ENCODE assay signal across 1 cellular context in the genomic region with DNA sequence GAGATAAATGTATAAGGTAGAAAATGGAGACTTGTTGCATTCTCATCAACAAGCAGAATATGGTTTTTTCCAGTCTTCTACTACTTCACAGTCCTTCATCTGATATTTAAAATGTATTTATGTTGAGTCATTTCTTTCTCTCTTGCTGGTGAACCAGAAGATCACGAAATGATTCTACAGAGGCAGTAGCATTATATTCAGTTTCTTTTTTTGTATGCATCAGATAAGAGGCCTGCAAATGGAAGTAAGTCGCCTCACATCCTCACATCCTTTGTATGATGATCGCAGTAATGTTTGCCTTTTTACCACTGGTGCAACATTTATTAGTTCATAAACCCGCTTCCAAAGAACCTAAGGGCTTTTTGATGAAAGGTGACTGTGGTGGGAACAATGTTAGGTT.
TF ChIP-seq lines count a peak whose summit lies in the region.

No MANE protein-coding gene starts in this region.

TF ChIP-seq in GM12878, 131 proteins besides CTCF, POLR2A, EP300 and RAD21 (continued from another document):
- TF ChIP-seq, protein P1, sequence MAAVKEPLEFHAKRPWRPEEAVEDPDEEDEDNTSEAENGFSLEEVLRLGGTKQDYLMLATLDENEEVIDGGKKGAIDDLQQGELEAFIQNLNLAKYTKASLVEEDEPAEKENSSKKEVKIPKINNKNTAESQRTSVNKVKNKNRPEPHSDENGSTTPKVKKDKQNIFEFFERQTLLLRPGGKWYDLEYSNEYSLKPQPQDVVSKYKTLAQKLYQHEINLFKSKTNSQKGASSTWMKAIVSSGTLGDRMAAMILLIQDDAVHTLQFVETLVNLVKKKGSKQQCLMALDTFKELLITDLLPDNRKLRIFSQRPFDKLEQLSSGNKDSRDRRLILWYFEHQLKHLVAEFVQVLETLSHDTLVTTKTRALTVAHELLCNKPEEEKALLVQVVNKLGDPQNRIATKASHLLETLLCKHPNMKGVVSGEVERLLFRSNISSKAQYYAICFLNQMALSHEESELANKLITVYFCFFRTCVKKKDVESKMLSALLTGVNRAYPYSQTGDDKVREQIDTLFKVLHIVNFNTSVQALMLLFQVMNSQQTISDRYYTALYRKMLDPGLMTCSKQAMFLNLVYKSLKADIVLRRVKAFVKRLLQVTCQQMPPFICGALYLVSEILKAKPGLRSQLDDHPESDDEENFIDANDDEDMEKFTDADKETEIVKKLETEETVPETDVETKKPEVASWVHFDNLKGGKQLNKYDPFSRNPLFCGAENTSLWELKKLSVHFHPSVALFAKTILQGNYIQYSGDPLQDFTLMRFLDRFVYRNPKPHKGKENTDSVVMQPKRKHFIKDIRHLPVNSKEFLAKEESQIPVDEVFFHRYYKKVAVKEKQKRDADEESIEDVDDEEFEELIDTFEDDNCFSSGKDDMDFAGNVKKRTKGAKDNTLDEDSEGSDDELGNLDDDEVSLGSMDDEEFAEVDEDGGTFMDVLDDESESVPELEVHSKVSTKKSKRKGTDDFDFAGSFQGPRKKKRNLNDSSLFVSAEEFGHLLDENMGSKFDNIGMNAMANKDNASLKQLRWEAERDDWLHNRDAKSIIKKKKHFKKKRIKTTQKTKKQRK (IDR thresholded peaks at IDR 0.05; ENCODE audit: low read depth, low read length): no peak
- TF ChIP-seq BCL11A (IDR thresholded peaks at IDR 0.05; ENCODE audit: low read depth, low read length): peak; percentile 77; the same call in 1 of the 2 replicates
- TF ChIP-seq SP1 (IDR thresholded peaks at IDR 0.05; ENCODE audit: low read depth, low read length): no peak
- TF ChIP-seq, protein P2, sequence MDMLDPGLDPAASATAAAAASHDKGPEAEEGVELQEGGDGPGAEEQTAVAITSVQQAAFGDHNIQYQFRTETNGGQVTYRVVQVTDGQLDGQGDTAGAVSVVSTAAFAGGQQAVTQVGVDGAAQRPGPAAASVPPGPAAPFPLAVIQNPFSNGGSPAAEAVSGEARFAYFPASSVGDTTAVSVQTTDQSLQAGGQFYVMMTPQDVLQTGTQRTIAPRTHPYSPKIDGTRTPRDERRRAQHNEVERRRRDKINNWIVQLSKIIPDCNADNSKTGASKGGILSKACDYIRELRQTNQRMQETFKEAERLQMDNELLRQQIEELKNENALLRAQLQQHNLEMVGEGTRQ (IDR thresholded peaks at IDR 0.05; ENCODE audit: borderline replicate concordance, low read depth, low read length): no peak
- TF ChIP-seq MEF2A (IDR thresholded peaks at IDR 0.05; ENCODE audit: insufficient read depth, low read depth, low read length): peak; percentile 87
- TF ChIP-seq IRF4 (IDR thresholded peaks at IDR 0.05; ENCODE audit: low read depth, low read length): peak; percentile 91
- TF ChIP-seq JUND (IDR thresholded peaks at IDR 0.05; ENCODE audit: low read depth, low read length): peak; percentile 59; the same call in 1 of the 2 replicates
- 0 out of 2 replicates have a peak, but pooled peaks have one; percentile 12 for TF ChIP-seq IKZF1 (conservative IDR thresholded peaks at IDR 0.05)
- TF ChIP-seq, protein P3, sequence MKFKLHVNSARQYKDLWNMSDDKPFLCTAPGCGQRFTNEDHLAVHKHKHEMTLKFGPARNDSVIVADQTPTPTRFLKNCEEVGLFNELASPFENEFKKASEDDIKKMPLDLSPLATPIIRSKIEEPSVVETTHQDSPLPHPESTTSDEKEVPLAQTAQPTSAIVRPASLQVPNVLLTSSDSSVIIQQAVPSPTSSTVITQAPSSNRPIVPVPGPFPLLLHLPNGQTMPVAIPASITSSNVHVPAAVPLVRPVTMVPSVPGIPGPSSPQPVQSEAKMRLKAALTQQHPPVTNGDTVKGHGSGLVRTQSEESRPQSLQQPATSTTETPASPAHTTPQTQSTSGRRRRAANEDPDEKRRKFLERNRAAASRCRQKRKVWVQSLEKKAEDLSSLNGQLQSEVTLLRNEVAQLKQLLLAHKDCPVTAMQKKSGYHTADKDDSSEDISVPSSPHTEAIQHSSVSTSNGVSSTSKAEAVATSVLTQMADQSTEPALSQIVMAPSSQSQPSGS (IDR thresholded peaks at IDR 0.05; ENCODE audit: low read length): peak; percentile 94
- TF ChIP-seq NFIC (IDR thresholded peaks at IDR 0.05; ENCODE audit: low read depth, low read length): peak; percentile 98
- no peak for TF ChIP-seq TAF1 (IDR thresholded peaks at IDR 0.05; ENCODE audit: borderline replicate concordance, low read depth, low read length)
- 0 out of 3 replicates have a peak, but pooled peaks have one; percentile 57 for TF ChIP-seq POU2F2 (IDR thresholded peaks at IDR 0.05; ENCODE audit: borderline replicate concordance, low read depth, low read length)
TF ChIP-seq in GM12878: peak in this region for 36.
